8 cellular contexts compared by ENCODE assay signal in the genomic region with DNA sequence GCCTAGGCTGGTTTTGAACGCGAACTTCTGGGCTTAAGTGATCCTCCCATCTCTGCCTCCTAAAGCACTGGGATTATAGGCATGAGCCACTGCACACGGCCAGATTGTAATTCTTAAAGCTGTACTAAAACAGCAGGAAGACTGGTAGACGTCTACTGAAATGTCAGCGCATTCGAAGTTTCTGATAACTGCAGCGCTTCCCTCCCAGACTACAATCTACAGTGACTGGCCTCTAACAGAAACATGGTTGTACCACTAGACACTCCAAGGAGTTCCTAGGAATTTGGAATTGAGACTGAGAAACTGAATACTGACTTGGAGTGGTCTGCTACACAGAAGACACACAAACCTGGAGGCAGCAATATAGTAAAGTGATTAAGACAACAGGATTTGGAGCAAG. TPM values are rescaled to one million over a fixed set of nuclear protein-coding genes. Genes with fewer than 3 reads are reported as not detected.
A peak's percentile ranks its signal among the peaks of the same experiment; 100 is the strongest.
DNase-seq lines count a peak whose midpoint lies in the region; ATAC-seq, FAIRE-seq and TF ChIP-seq lines count a peak whose summit lies in the region.

No MANE protein-coding gene starts in this region.

- no peaks in the 10 kb centered on the region for H3K9me3 ChIP-seq in BLaER1 treated with 17β-estradiol and CSF1 and Interleukin-3, amounts not matched to agents 10 nM and 100 nM (replicated peaks in 1 of 11)
- H3K9me3 ChIP-seq in mucosa of rectum (ENCODE audit: control insufficient read depth in 2 of 2, low read length in 2 of 2): no peaks in the 10 kb centered on the region

- H3K36me3 ChIP-seq in BLaER1 treated with 17β-estradiol and CSF1 and Interleukin-3, amounts not matched to agents 10 nM and 100 nM: peaks cover 40 to 65% (median 54%) of the 10 kb centered on the region in 11 experiments; a peak in 21 of 22 replicates
- peaks cover 11 to 22% of the 10 kb centered on the region in 2 donors for H3K36me3 ChIP-seq in mucosa of rectum (ENCODE audit: control insufficient read depth in 2 of 2, insufficient read depth in 2 of 2, low read length in 2 of 2)

- peaks cover 26 to 60% (median 30%) of the 10 kb centered on the region in 10 experiments for H3K4me1 ChIP-seq in BLaER1 treated with 17β-estradiol and CSF1 and Interleukin-3, amounts not matched to agents 10 nM and 100 nM
- peaks cover 3 to 9% of the 10 kb centered on the region in 2 donors for H3K4me1 ChIP-seq in mucosa of rectum (ENCODE audit: control insufficient read depth in 2 of 2, insufficient read depth in 2 of 2, low read length in 2 of 2)

- FAIRE-seq in frontal cortex (lab: Jason Lieb, UNC): no peak

- no peaks in the 10 kb centered on the region for H3K27me3 ChIP-seq in BLaER1 treated with 17β-estradiol and CSF1 and Interleukin-3, amounts not matched to agents 10 nM and 100 nM
- no peaks in the 10 kb centered on the region for H3K27me3 ChIP-seq in mucosa of rectum (ENCODE audit: control insufficient read depth in 2 of 2, insufficient read depth in 2 of 2, low read length in 2 of 2)

- H3K4me3 ChIP-seq in BLaER1 treated with 17β-estradiol and CSF1 and Interleukin-3, amounts not matched to agents 10 nM and 100 nM: peak overlapping the region; percentile 69 to 88 (median 76)
- H3K4me3 ChIP-seq in coronary artery (peak overlapping the region; percentile 82), mucosa of rectum (ENCODE audit: low read length in 2 of 2) (peak overlapping the region; percentile 85 to 90)

- H3K27ac ChIP-seq in BLaER1 treated with 17β-estradiol and CSF1 and Interleukin-3, amounts not matched to agents 10 nM and 100 nM: peak overlapping the region; percentile 93 to 98 (median 95)
- H3K27ac ChIP-seq in coronary artery: peak overlapping the region; percentile 95 to 97
- H3K27ac ChIP-seq in mucosa of rectum (ENCODE audit: low read depth in 2 of 2, low read length in 2 of 2): peak overlapping the region; percentile 97 to 98

- TF ChIP-seq CTCF in coronary artery (IDR thresholded peaks at IDR 0.05): no peak

- no peak for ATAC-seq in HG03354 (IDR thresholded peaks at IDR 0.05; ENCODE audit: poor library complexity, severe bottlenecking, unreplicated experiment)

- H4K20me1 ChIP-seq in BLaER1 treated with 17β-estradiol and CSF1 and Interleukin-3, amounts not matched to agents 10 nM and 100 nM: peaks cover 0 to 8% (median 0%) of the 10 kb centered on the region in 11 experiments; a peak in 2 of 22 replicates

- H3K4me2 ChIP-seq in BLaER1 treated with 17β-estradiol and CSF1 and Interleukin-3, amounts not matched to agents 10 nM and 100 nM: peak overlapping the region; percentile 79 to 94 (median 83)

- H3K9ac ChIP-seq in BLaER1 treated with 17β-estradiol and CSF1 and Interleukin-3, amounts not matched to agents 10 nM and 100 nM: peak overlapping the region; percentile 87 to 97 (median 91)
- peak overlapping the region; percentile 94 to 100 for H3K9ac ChIP-seq in mucosa of rectum (ENCODE audit: low read depth in 1 of 2, low read length in 2 of 2)

- DNase-seq in MV-4-11 (lab: John Stamatoyannopoulos, UW): peak; percentile 11
- DNase-seq in coronary artery (ENCODE audit: low spot score): no peak
- DNase-seq in frontal cortex (ENCODE audit: low spot score in 2 of 2): no peak
- no peak for DNase-seq in NCI-H446 (lab: John Stamatoyannopoulos, UW)
- no peak for DNase-seq in H4 (ENCODE audit: low spot score)

RNA-seq across cellular contexts. Expression of a gene that starts 1.0 kb away (rescaled TPM):
- total RNA-seq in frontal cortex: 22.8 TPM
- total RNA-seq in H4 (2014; rRNA removed; shearing (Covaris generic)): 8.8 and 12.5 TPM in 2 replicates

RNA-seq across cellular contexts. Expression of a gene that starts 1.2 kb away (rescaled TPM):
- 35.9 TPM for total RNA-seq in frontal cortex
- 40.7 and 44.3 TPM in 2 replicates for total RNA-seq in H4 (2014; rRNA removed; shearing (Covaris generic))

RNA-seq across cellular contexts. Expression of a gene that starts 30.3 kb away (rescaled TPM):
- total RNA-seq in frontal cortex: 5.3 TPM
- 4.7 and 6.3 TPM in 2 replicates for total RNA-seq in H4 (2014; rRNA removed; shearing (Covaris generic))
